In genomic region chr17:28951991-28952975, GRCh38 we compare ENCODE assay signal across 1 cellular context.
TF ChIP-seq lines count a peak whose summit lies in the region.

No MANE protein-coding gene starts in this region.

TF ChIP-seq in HepG2, 621 proteins besides CTCF, POLR2A, EP300 and RAD21 (continued from another document and continues in another):
- no peak; the same call in 1 of the 2 replicates for TF ChIP-seq ZNF609 (CRISPR knock-in tag; IDR thresholded peaks at IDR 0.05; ENCODE audit: borderline replicate concordance)
- peak; percentile 63; the same call in 1 of the 2 replicates for TF ChIP-seq ZBTB39 (CRISPR knock-in tag; IDR thresholded peaks at IDR 0.05)
- TF ChIP-seq UBTF (CRISPR knock-in tag; IDR thresholded peaks at IDR 0.05) = peak; percentile 58; the same call in 1 of the 2 replicates
- TF ChIP-seq GABPB1 (CRISPR knock-in tag; IDR thresholded peaks at IDR 0.05) = peak; percentile 92
- 0 out of 2 replicates have a peak, but pooled peaks have one; percentile 14 for TF ChIP-seq ZNF614 (CRISPR knock-in tag; IDR thresholded peaks at IDR 0.05; ENCODE audit: borderline replicate concordance)
- TF ChIP-seq, protein P1, sequence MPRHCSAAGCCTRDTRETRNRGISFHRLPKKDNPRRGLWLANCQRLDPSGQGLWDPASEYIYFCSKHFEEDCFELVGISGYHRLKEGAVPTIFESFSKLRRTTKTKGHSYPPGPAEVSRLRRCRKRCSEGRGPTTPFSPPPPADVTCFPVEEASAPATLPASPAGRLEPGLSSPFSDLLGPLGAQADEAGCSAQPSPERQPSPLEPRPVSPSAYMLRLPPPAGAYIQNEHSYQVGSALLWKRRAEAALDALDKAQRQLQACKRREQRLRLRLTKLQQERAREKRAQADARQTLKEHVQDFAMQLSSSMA (CRISPR knock-in tag; IDR thresholded peaks at IDR 0.05) = peak; percentile 91; the same call in 1 of the 2 replicates
- TF ChIP-seq ZNF607 (CRISPR knock-in tag; IDR thresholded peaks at IDR 0.05; ENCODE audit: borderline replicate concordance) = peak; percentile 33; the same call in 1 of the 2 replicates
- no peak for TF ChIP-seq ZNF776 (CRISPR knock-in tag; IDR thresholded peaks at IDR 0.05)
- peak; percentile 68 for TF ChIP-seq FOSL2 (CRISPR knock-in tag; IDR thresholded peaks at IDR 0.05)
- no peak for TF ChIP-seq IKZF4 (CRISPR knock-in tag; IDR thresholded peaks at IDR 0.05; ENCODE audit: borderline replicate concordance, low read depth, not compliant biosample characterization)
- no peak for TF ChIP-seq WIZ (CRISPR knock-in tag; IDR thresholded peaks at IDR 0.05)
- TF ChIP-seq ZNF747 (CRISPR knock-in tag; IDR thresholded peaks at IDR 0.05; ENCODE audit: borderline replicate concordance) = peak; percentile 75; the same call in 1 of the 2 replicates
- no peak for TF ChIP-seq ZKSCAN1 (IDR thresholded peaks at IDR 0.05; ENCODE audit: low read length)
- TF ChIP-seq ZNF318 (CRISPR knock-in tag; IDR thresholded peaks at IDR 0.05) = peak; percentile 67
- TF ChIP-seq, protein P2, sequence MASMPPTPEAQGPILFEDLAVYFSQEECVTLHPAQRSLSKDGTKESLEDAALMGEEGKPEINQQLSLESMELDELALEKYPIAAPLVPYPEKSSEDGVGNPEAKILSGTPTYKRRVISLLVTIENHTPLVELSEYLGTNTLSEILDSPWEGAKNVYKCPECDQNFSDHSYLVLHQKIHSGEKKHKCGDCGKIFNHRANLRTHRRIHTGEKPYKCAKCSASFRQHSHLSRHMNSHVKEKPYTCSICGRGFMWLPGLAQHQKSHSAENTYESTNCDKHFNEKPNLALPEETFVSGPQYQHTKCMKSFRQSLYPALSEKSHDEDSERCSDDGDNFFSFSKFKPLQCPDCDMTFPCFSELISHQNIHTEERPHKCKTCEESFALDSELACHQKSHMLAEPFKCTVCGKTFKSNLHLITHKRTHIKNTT (CRISPR knock-in tag; IDR thresholded peaks at IDR 0.05) = no peak
- TF ChIP-seq, protein P3, sequence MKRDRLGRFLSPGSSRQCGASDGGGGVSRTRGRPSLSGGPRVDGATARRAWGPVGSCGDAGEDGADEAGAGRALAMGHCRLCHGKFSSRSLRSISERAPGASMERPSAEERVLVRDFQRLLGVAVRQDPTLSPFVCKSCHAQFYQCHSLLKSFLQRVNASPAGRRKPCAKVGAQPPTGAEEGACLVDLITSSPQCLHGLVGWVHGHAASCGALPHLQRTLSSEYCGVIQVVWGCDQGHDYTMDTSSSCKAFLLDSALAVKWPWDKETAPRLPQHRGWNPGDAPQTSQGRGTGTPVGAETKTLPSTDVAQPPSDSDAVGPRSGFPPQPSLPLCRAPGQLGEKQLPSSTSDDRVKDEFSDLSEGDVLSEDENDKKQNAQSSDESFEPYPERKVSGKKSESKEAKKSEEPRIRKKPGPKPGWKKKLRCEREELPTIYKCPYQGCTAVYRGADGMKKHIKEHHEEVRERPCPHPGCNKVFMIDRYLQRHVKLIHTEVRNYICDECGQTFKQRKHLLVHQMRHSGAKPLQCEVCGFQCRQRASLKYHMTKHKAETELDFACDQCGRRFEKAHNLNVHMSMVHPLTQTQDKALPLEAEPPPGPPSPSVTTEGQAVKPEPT (CRISPR knock-in tag; IDR thresholded peaks at IDR 0.05; ENCODE audit: low read depth) = no peak
- no peak; the same call in 1 of the 2 replicates for TF ChIP-seq AKAP8 (CRISPR knock-in tag; IDR thresholded peaks at IDR 0.05)
- TF ChIP-seq, protein P4, sequence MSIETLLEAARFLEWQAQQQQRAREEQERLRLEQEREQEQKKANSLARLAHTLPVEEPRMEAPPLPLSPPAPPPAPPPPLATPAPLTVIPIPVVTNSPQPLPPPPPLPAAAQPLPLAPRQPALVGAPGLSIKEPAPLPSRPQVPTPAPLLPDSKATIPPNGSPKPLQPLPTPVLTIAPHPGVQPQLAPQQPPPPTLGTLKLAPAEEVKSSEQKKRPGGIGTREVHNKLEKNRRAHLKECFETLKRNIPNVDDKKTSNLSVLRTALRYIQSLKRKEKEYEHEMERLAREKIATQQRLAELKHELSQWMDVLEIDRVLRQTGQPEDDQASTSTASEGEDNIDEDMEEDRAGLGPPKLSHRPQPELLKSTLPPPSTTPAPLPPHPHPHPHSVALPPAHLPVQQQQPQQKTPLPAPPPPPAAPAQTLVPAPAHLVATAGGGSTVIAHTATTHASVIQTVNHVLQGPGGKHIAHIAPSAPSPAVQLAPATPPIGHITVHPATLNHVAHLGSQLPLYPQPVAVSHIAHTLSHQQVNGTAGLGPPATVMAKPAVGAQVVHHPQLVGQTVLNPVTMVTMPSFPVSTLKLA (IDR thresholded peaks at IDR 0.05) = peak; percentile 71
- TF ChIP-seq ELF1 (CRISPR knock-in tag; IDR thresholded peaks at IDR 0.05) = peak; percentile 95
- TF ChIP-seq ZEB1 (IDR thresholded peaks at IDR 0.05; ENCODE audit: insufficient replicate concordance, low read depth) = peak; percentile 81
- TF ChIP-seq JUND (CRISPR knock-in tag; IDR thresholded peaks at IDR 0.05) = peak; percentile 45; the same call in 1 of the 2 replicates
- TF ChIP-seq MBD4 (IDR thresholded peaks at IDR 0.05; ENCODE audit: borderline replicate concordance, low read length) = no peak
- no peak for TF ChIP-seq ZNF33A (CRISPR knock-in tag; IDR thresholded peaks at IDR 0.05; ENCODE audit: borderline replicate concordance)
- no peak for TF ChIP-seq ZMYM2 (CRISPR knock-in tag; IDR thresholded peaks at IDR 0.05)
- peak; percentile 71 for TF ChIP-seq REPIN1 (CRISPR knock-in tag; IDR thresholded peaks at IDR 0.05; ENCODE audit: borderline replicate concordance, low read depth)
- TF ChIP-seq U2AF1 (optimal IDR thresholded peaks at IDR 0.05; ENCODE audit: low read depth, low read length) = no peak
- TF ChIP-seq MED13 (CRISPR knock-in tag; IDR thresholded peaks at IDR 0.05) = no peak
- TF ChIP-seq ZNF3 (CRISPR knock-in tag; IDR thresholded peaks at IDR 0.05) = no peak
- peak; percentile 44; the same call in 1 of the 2 replicates for TF ChIP-seq ETV5 (CRISPR knock-in tag; IDR thresholded peaks at IDR 0.05; ENCODE audit: borderline replicate concordance)
- peak; percentile 26; the same call in 1 of the 2 replicates for TF ChIP-seq TFAP4 (IDR thresholded peaks at IDR 0.05; ENCODE audit: borderline replicate concordance, low read depth)
